Comparison of ENCODE assay signal across 1 cellular context in genomic region chr19:5968431-5969373, GRCh38.
TF ChIP-seq lines count a peak whose summit lies in the region.

No MANE protein-coding gene starts in this region.

TF ChIP-seq in GM12878, 131 proteins besides CTCF, POLR2A, EP300 and RAD21:
- no peak for TF ChIP-seq ZNF384 (IDR thresholded peaks at IDR 0.05; ENCODE audit: borderline replicate concordance, low read depth, low read length)
- no peak for TF ChIP-seq GATAD2B (conservative IDR thresholded peaks at IDR 0.05; ENCODE audit: low read depth)
- TF ChIP-seq NR2C2 (IDR thresholded peaks at IDR 0.05; ENCODE audit: borderline replicate concordance, control insufficient read depth, insufficient read length, low read depth), result no peak
